8 cellular contexts compared by ENCODE assay signal in genomic region chr16:89422905-89423630, GRCh38.
DNase-seq lines count a peak whose midpoint lies in the region; ATAC-seq and TF ChIP-seq lines count a peak whose summit lies in the region.

No MANE protein-coding gene starts in this region.

- peak; percentile 25 for DNase-seq in T-helper 9 cell
- DNase-seq in coronary artery (ENCODE audit: low spot score), result no peak
- peak; percentile 82 for DNase-seq in renal cortical epithelial cell (ENCODE audit: low read depth)
- no peak for DNase-seq in NCI-H2107 treated with DMSO at 0.1 percent for 48 hours (lab: John Stamatoyannopoulos, UW; ENCODE audit: unreplicated experiment)
- DNase-seq in central memory CD4-positive, alpha-beta T cell, result no peak
- DNase-seq in putamen (ENCODE audit: low spot score), result no peak

- ATAC-seq in GM18868 (IDR thresholded peaks at IDR 0.05; ENCODE audit: unreplicated experiment) (peak; percentile 67), HG02943 (IDR thresholded peaks at IDR 0.05; ENCODE audit: low read depth, unreplicated experiment) (peak; percentile 52)

- H3K27ac ChIP-seq in coronary artery, result peak overlapping the region; percentile 50 to 69

- TF ChIP-seq CTCF in coronary artery (IDR thresholded peaks at IDR 0.05), result no peak

- peak overlapping the region; percentile 28 for H3K4me3 ChIP-seq in coronary artery

Comparison
In these comparisons a context has a peak if more than half of its experiments do, and no peak if none do; other contexts are left out.
1. DNase-seq: peak in T-helper 9 cell (single experiment) and renal cortical epithelial cell (single experiment); none in coronary artery (single experiment), NCI-H2107 treated with DMSO at 0.1 percent for 48 hours (single experiment), central memory CD4-positive, alpha-beta T cell (single experiment) and putamen (single experiment).